ENCODE assay signal across 1 cellular context in the genomic region with DNA sequence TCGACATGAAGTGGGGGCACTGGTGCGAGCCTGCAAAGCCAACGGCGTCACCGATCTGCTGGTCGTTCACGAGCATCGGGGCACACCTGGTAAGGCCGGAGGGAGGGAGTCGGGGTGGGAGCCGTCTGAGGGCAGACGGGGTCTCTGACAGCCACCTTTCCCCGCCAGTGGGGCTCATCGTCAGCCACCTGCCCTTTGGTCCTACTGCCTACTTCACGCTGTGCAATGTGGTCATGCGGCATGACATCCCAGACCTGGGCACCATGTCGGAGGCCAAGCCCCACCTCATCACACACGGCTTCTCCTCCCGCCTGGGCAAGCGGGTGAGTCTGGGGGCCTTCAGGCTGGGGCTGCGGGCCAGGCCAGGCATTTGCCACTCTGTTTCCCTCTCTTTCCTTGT.
TF ChIP-seq lines count a peak whose summit lies in the region.

No MANE protein-coding gene starts in this region.

TF ChIP-seq in GM12878, 131 proteins besides CTCF, POLR2A, EP300 and RAD21:
- TF ChIP-seq, protein P1, sequence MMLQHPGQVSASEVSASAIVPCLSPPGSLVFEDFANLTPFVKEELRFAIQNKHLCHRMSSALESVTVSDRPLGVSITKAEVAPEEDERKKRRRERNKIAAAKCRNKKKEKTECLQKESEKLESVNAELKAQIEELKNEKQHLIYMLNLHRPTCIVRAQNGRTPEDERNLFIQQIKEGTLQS (IDR thresholded peaks at IDR 0.05; ENCODE audit: borderline replicate concordance, extremely low read depth, low read depth, low read length), result no peak
- TF ChIP-seq POLR2AphosphoS5 (IDR thresholded peaks at IDR 0.05; ENCODE audit: low read length), result 0 out of 2 replicates have a peak, but pooled peaks have one; percentile 1
